In genomic region chr18:24006731-24007308, GRCh38 we compare ENCODE assay signal across 12 cellular contexts. TPM values are rescaled to one million over a fixed set of nuclear protein-coding genes. Genes with fewer than 3 reads are reported as not detected.
DNase-seq lines count a peak whose midpoint lies in the region; ATAC-seq, FAIRE-seq and TF ChIP-seq lines count a peak whose summit lies in the region.
"Had no signal": no experiment of that assay in that cellular context is flagged by ENCODE, and none has a peak within 500 bp of the region (broad histone marks: within the 10 kb centered on the region; RNA-seq: fewer than 3 reads in every experiment).

No MANE protein-coding gene starts in this region.

- no peaks in the 10 kb centered on the region for H3K79me1 ChIP-seq in mesenchymal stem cell (replicated peaks; ENCODE audit: low read length, poor library complexity, severe bottlenecking)

- POLR2A ChIA-PET in CD8-positive, alpha-beta T cell (lab: Charles Lee): no interaction called here

- no peak overlapping the region for H2BK15ac ChIP-seq in mesenchymal stem cell (ENCODE audit: low read depth, poor library complexity, severe bottlenecking)

- H3K27ac ChIP-seq in CD8-positive, alpha-beta T cell (ENCODE audit: low read depth, low read length): no peak overlapping the region
- no peak overlapping the region for H3K27ac ChIP-seq in mesenchymal stem cell (ENCODE audit: low read length, poor library complexity, severe bottlenecking)

- H4K8ac ChIP-seq in mesenchymal stem cell (ENCODE audit: low read length): no peak overlapping the region

- intact Hi-C loops in CD8-positive, alpha-beta T cell (cut with DNase I, micrococcal nuclease): no loop called here

- no peak overlapping the region for H3K9ac ChIP-seq in mesenchymal stem cell (ENCODE audit: low read length)

- no peak overlapping the region for H3K4me2 ChIP-seq in mesenchymal stem cell (ENCODE audit: low read length, poor library complexity, severe bottlenecking)
- H3K4me2 ChIP-seq: GM23338 had no signal

- DNase-seq in CD8-positive, alpha-beta T cell: no peak
- DNase-seq in GM18507 (ENCODE audit: extremely low spot score, insufficient read length, low read depth): no peak
- DNase-seq in bronchial epithelial cell (ENCODE audit: low read depth): peak; percentile 50
- DNase-seq in mesenchymal stem cell: peak; percentile 13
- DNase-seq in T1000 (lab: John Stamatoyannopoulos, UW): no peak
- no peak for DNase-seq in SIG-M5 (lab: John Stamatoyannopoulos, UW)
- DNase-seq in RCC 7860 (ENCODE audit: low spot score): no peak
- DNase-seq: MV-4-11, NCI-H1417 treated with DMSO at 0.1 percent for 48 hours, NCI-H2029 treated with DMSO at 0.1 percent for 48 hours, NCI-H526 had no signal

- H3K36me3 Mint-ChIP-seq in CD8-positive, alpha-beta T cell: no peaks in the 10 kb centered on the region

- H3K4ac ChIP-seq in mesenchymal stem cell (ENCODE audit: low read depth in 1 of 2, low read length in 2 of 2): no peak overlapping the region

- H2BK120ac ChIP-seq in mesenchymal stem cell (ENCODE audit: low read depth, low read length): no peak overlapping the region

- FAIRE-seq in GM18507 (lab: Jason Lieb, UNC) (peak; percentile 9), bronchial epithelial cell (lab: Jason Lieb, UNC) (no peak), RCC 7860 (lab: Jason Lieb, UNC) (no peak)

- no peaks in the 10 kb centered on the region for H3K36me3 ChIP-seq in CD8-positive, alpha-beta T cell (ENCODE audit: insufficient read depth, low read length)
- H3K36me3 ChIP-seq in bronchial epithelial cell (ENCODE audit: control insufficient read depth, insufficient read depth, low read length): no peaks in the 10 kb centered on the region
- no peaks in the 10 kb centered on the region for H3K36me3 ChIP-seq in mesenchymal stem cell (ENCODE audit: control insufficient read depth in 1 of 2, insufficient read depth in 2 of 2, low read depth in 1 of 2, low read length in 2 of 2)

- H3K27ac Mint-ChIP-seq in CD8-positive, alpha-beta T cell: peak overlapping the region; percentile 27
- H3K27ac Mint-ChIP-seq: GM23338 had no signal

- no peak overlapping the region for H2BK5ac ChIP-seq in mesenchymal stem cell (ENCODE audit: low read depth, low read length, poor library complexity, severe bottlenecking)

- H3K4me3 ChIP-seq in CD8-positive, alpha-beta T cell (ENCODE audit: low read depth, low read length): no peak overlapping the region
- H3K4me3 ChIP-seq in bronchial epithelial cell (ENCODE audit: low read depth, low read length) (no peak overlapping the region), mesenchymal stem cell (ENCODE audit: insufficient read depth in 1 of 2, low read depth in 1 of 2, low read length in 2 of 2) (no peak overlapping the region)
- H3K4me3 ChIP-seq: GM23338 had no signal

- no peaks in the 10 kb centered on the region for H3K27me3 ChIP-seq in CD8-positive, alpha-beta T cell (ENCODE audit: insufficient read depth, low read length)
- H3K27me3 ChIP-seq in bronchial epithelial cell (ENCODE audit: control insufficient read depth, insufficient read depth, low read length) (no peaks in the 10 kb centered on the region), mesenchymal stem cell (ENCODE audit: control insufficient read depth in 1 of 2, insufficient read depth in 1 of 2, low read length in 2 of 2) (peaks cover 15 to 29% of the 10 kb centered on the region in 2 experiments)

- no peak overlapping the region for H2AFZ ChIP-seq in mesenchymal stem cell (ENCODE audit: low read depth, low read length)
- H2AFZ ChIP-seq: GM23338 had no signal

- no peaks in the 10 kb centered on the region for H3K9me3 Mint-ChIP-seq in CD8-positive, alpha-beta T cell
- H3K9me3 Mint-ChIP-seq: GM23338 had no signal

- 98% methylated on average over 2 of the region's 5 CpGs for WGBS in mesenchymal stem cell

- no peak overlapping the region for H3K18ac ChIP-seq in mesenchymal stem cell (ENCODE audit: low read depth in 1 of 2, low read length in 2 of 2)

- H4K91ac ChIP-seq in mesenchymal stem cell (ENCODE audit: low read length): no peak overlapping the region

- no peak overlapping the region for H2AK5ac ChIP-seq in mesenchymal stem cell (ENCODE audit: low read length, severe bottlenecking)

- H3K4me3 Mint-ChIP-seq in CD8-positive, alpha-beta T cell: no peak overlapping the region
- H3K4me3 Mint-ChIP-seq: GM23338 had no signal

- TF ChIP-seq CTCF in CD8-positive, alpha-beta T cell (IDR thresholded peaks at IDR 0.05): no peak
- no peak for TF ChIP-seq CTCF in bronchial epithelial cell (IDR thresholded peaks at IDR 0.05; ENCODE audit: insufficient read depth, low read length, severe bottlenecking)

- no peak overlapping the region for H3K23ac ChIP-seq in mesenchymal stem cell (ENCODE audit: low read length in 2 of 2)

- no peaks in the 10 kb centered on the region for H3K9me3 ChIP-seq in CD8-positive, alpha-beta T cell (ENCODE audit: low read length)
- H3K9me3 ChIP-seq in mesenchymal stem cell (ENCODE audit: control insufficient read depth, low read length): no peaks in the 10 kb centered on the region

- peaks cover 77% of the 10 kb centered on the region for H3K4me1 ChIP-seq in CD8-positive, alpha-beta T cell (ENCODE audit: insufficient read depth, low read length)
- H3K4me1 ChIP-seq in mesenchymal stem cell (ENCODE audit: control insufficient read depth, insufficient read depth, low read depth, low read length): no peaks in the 10 kb centered on the region

- H3K14ac ChIP-seq in mesenchymal stem cell (ENCODE audit: low read length in 2 of 2): no peak overlapping the region

- CTCF ChIA-PET in CD8-positive, alpha-beta T cell (lab: Charles Lee): interaction anchor here (1.2 kb wide), 1 partner anchor 88 kb away, joined by 3 read pairs; no protein-coding TSS in a partner anchor

- H2BK12ac ChIP-seq in mesenchymal stem cell (ENCODE audit: low read length in 2 of 2): no peak overlapping the region

- no peaks in the 10 kb centered on the region for H3K27me3 Mint-ChIP-seq in CD8-positive, alpha-beta T cell (ENCODE audit: low read depth)

- no peak for ATAC-seq in CD8-positive, alpha-beta T cell
- ATAC-seq: GM23338 had no signal

- peaks cover 81% of the 10 kb centered on the region for H3K4me1 Mint-ChIP-seq in CD8-positive, alpha-beta T cell (ENCODE audit: low read depth)
- H3K4me1 Mint-ChIP-seq: GM23338 had no signal

RNA-seq across cellular contexts. Expression of gene TTC39C, which starts 7.7 kb away (rescaled TPM):
- total RNA-seq in CD8-positive, alpha-beta T cell: 10 to 100 TPM; 84.7 to 85.7 TPM
- total RNA-seq in bronchial epithelial cell: 15.3 and 16.0 TPM in 2 replicates
- polyA plus RNA-seq in mesenchymal stem cell (2013, experiment 1 of 2): 2.9 TPM
- 3.6 TPM for polyA plus RNA-seq in mesenchymal stem cell (2013, experiment 2 of 2)

Comparison
In these comparisons a context has a peak if more than half of its experiments do, and no peak if none do; other contexts are left out.
1. DNase-seq: peak in bronchial epithelial cell (single experiment) and mesenchymal stem cell (single experiment); none in CD8-positive, alpha-beta T cell (0 of 7), GM18507 (single experiment), T1000 (single experiment), SIG-M5 (single experiment) and RCC 7860 (single experiment).